Comparison of ENCODE assay signal across 8 cellular contexts in the genomic region with DNA sequence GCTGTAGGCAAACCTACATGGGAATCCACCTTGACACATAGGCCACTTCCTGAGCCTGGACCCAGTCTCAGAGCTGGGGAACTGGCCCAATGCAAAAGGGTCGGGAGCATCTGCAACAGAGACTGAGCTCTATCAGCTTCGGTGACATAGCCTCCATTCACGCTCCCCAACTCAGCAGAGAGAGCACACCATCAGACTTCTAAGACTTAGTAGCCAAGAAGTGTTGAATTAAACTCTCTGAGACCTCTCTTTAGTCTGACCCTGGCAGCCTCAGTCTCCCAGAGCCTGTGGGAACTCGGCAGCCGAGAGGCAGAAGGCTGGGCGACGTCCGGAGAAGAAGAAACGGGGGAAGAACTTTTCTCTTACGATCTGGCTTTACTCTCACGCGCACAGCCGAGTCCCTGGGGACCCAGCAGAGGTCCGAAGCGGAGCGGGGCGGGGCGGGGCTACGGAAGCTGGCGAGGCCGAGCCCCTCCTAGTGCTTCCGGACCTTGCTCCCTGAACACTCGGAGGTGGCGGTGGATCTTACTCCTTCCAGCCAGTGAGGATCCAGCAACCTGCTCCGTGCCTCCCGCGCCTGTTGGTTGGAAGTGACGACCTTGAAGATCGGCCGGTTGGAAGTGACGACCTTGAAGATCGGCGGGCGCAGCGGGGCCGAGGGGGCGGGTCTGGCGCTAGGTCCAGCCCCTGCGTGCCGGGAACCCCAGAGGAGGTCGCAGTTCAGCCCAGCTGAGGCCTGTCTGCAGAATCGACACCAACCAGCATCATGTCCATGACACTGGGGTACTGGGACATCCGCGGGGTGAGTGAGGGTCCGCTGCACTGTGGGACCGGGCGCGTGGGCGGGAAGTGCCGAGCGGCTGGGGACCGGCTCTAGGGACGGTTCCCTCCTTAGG. TPM values are rescaled to one million over a fixed set of nuclear protein-coding genes. Genes with fewer than 3 reads are reported as not detected.
A peak's percentile ranks its signal among the peaks of the same experiment; 100 is the strongest.
DNase-seq lines count a peak whose midpoint lies in the region; ATAC-seq and TF ChIP-seq lines count a peak whose summit lies in the region.

Gene GSTM4 (plus strand): TSS at position 476 of the 896 bp plus-strand sequence. CDS start 291 bp downstream, at position 767.

- H3K23ac ChIP-seq in neuronal stem cell (ENCODE audit: low read depth, low read length, poor library complexity) = peak within 1 kb of the TSS; percentile 58

- H2AK5ac ChIP-seq in neuronal stem cell (ENCODE audit: low read depth, low read length) = no peak within 1 kb of the TSS

- H3K4me1 ChIP-seq in HUES64 (ENCODE audit: insufficient read depth, low read length) (no peaks in the 10 kb centered on the region), SJSA1 (replicated peaks) (peaks cover 16% of the 10 kb centered on the region), gastroesophageal sphincter (peaks cover 0 to 29% (median 11%) of the 10 kb centered on the region in 3 donors), neuronal stem cell (ENCODE audit: control insufficient read depth in 2 of 2, insufficient read depth in 1 of 2, low read depth in 1 of 2, low read length in 2 of 2) (peaks cover 3 to 9% of the 10 kb centered on the region in 2 donors)

- no peaks in the 10 kb centered on the region for H3K79me1 ChIP-seq in neuronal stem cell (ENCODE audit: low read depth, low read length)

- TF ChIP-seq CTCF in gastroesophageal sphincter (IDR thresholded peaks at IDR 0.05) (peak in 2 of 4 experiments; percentile 10 to 45), subcutaneous adipose tissue (IDR thresholded peaks at IDR 0.05; ENCODE audit: low read depth) (no peak)

- DNase-seq in DMS53 (lab: John Stamatoyannopoulos, UW) = peak; percentile 75
- DNase-seq in SJSA1 (ENCODE audit: low read depth in 1 of 2, low spot score in 2 of 2) = peak; percentile 87
- DNase-seq in activated naive CD4-positive, alpha-beta T cell treated with Interleukin-2 at 50 U/mL for 16 hours = peak; percentile 69
- peak; percentile 68 for DNase-seq in neuronal stem cell (ENCODE audit: low spot score)

- H3K27me3 ChIP-seq in HUES64 (ENCODE audit: insufficient read depth, low read length) (peaks cover 37% of the 10 kb centered on the region), SJSA1 (replicated peaks) (no peaks in the 10 kb centered on the region), gastroesophageal sphincter (no peaks in the 10 kb centered on the region), neuronal stem cell (ENCODE audit: control insufficient read depth in 3 of 3, insufficient read depth in 3 of 3, low read depth in 1 of 3, low read length in 3 of 3) (peaks cover 0 to 13% (median 11%) of the 10 kb centered on the region in 3 experiments)

- H2BK15ac ChIP-seq in neuronal stem cell (ENCODE audit: low read length) = no peak within 1 kb of the TSS

- H3K36me3 ChIP-seq in HUES64 (ENCODE audit: insufficient read depth, low read length) (no peaks in the 10 kb centered on the region), SJSA1 (peaks cover 6% of the 10 kb centered on the region; the same call in 1 of the 2 replicates), gastroesophageal sphincter (peaks cover 0 to 30% of the 10 kb centered on the region in 2 donors), neuronal stem cell (replicated peaks in 1 of 2; ENCODE audit: control insufficient read depth in 2 of 2, insufficient read depth in 2 of 2, low read length in 2 of 2) (peaks cover 0 to 14% of the 10 kb centered on the region in 2 donors)

- TF ChIP-seq EP300 in gastroesophageal sphincter (IDR thresholded peaks at IDR 0.05) = no peak

- ATAC-seq in GM21381 (IDR thresholded peaks at IDR 0.05; ENCODE audit: unreplicated experiment) (peak; percentile 95), gastroesophageal sphincter (peak; percentile 94)

- H3K4me2 ChIP-seq in neuronal stem cell (ENCODE audit: insufficient read depth, low read length, poor library complexity, severe bottlenecking) = peak within 1 kb of the TSS; percentile 71

- H3K9me3 ChIP-seq in HUES64 (ENCODE audit: insufficient read depth, low read depth, low read length) (no peaks in the 10 kb centered on the region), SJSA1 (replicated peaks) (no peaks in the 10 kb centered on the region), gastroesophageal sphincter (no peaks in the 10 kb centered on the region), neuronal stem cell (replicated peaks in 1 of 2; ENCODE audit: control insufficient read depth in 2 of 2, insufficient read depth in 1 of 2, low read depth in 1 of 2, low read length in 2 of 2) (no peaks in the 10 kb centered on the region)

- H2BK5ac ChIP-seq in neuronal stem cell (ENCODE audit: low read length) = peak within 1 kb of the TSS; percentile 72

- peak within 1 kb of the TSS; percentile 85 for H3K4me3 ChIP-seq in HUES64 (ENCODE audit: low read length)
- H3K4me3 ChIP-seq in SJSA1 = peak within 1 kb of the TSS; percentile 70
- peak within 1 kb of the TSS; percentile 52 to 74 for H3K4me3 ChIP-seq in gastroesophageal sphincter
- peak within 1 kb of the TSS; percentile 83 to 94 for H3K4me3 ChIP-seq in neuronal stem cell (ENCODE audit: low read length in 2 of 2)

- peak within 1 kb of the TSS; percentile 89 for H3K18ac ChIP-seq in neuronal stem cell (ENCODE audit: low read length)

- H3K9ac ChIP-seq in HUES64 (ENCODE audit: low read depth, low read length) (peak within 1 kb of the TSS; percentile 72), neuronal stem cell (ENCODE audit: low read depth, low read length, poor library complexity) (peak within 1 kb of the TSS; percentile 85)

- H2BK120ac ChIP-seq in neuronal stem cell (ENCODE audit: low read depth, low read length) = no peak within 1 kb of the TSS

- peak within 1 kb of the TSS; percentile 99 for H2AFZ ChIP-seq in neuronal stem cell (ENCODE audit: low read length)

- TF ChIP-seq POLR2A in gastroesophageal sphincter (IDR thresholded peaks at IDR 0.05) = peak; percentile 31 to 51

- no peak within 1 kb of the TSS for H2BK12ac ChIP-seq in neuronal stem cell (ENCODE audit: low read length)

- H4K8ac ChIP-seq in neuronal stem cell (ENCODE audit: low read depth, low read length) = no peak within 1 kb of the TSS

- no peak within 1 kb of the TSS for H4K91ac ChIP-seq in neuronal stem cell (ENCODE audit: low read depth, low read length, poor library complexity)

- peak within 1 kb of the TSS; percentile 98 for H3K14ac ChIP-seq in neuronal stem cell (ENCODE audit: low read length)

- 2% methylated on average over 53 of the region's 53 CpGs for WGBS in HUES64
- 0 to 8% methylated on average over 1 to 2 of the region's 53 CpGs for WGBS in gastroesophageal sphincter (ENCODE audit: low coverage in 1 of 2), 2 donors
- WGBS in neuronal stem cell (ENCODE audit: extremely low coverage in 2 of 2, insufficient read length in 2 of 2, insufficient replicate concordance in 1 of 2), 2 donors = no CpG with 5 or more reads among the region's 53 CpGs

- H3K4ac ChIP-seq in neuronal stem cell (ENCODE audit: low read length) = no peak within 1 kb of the TSS

- H3K27ac ChIP-seq in HUES64 (ENCODE audit: low read depth, low read length) (peak within 1 kb of the TSS; percentile 62; the same call in 1 of the 2 replicates), SJSA1 (peak within 1 kb of the TSS; percentile 52), gastroesophageal sphincter (peak within 1 kb of the TSS; percentile 11 to 90 (median 88)), neuronal stem cell (replicated peaks; ENCODE audit: low read length) (no peak within 1 kb of the TSS)

RNA-seq across cellular contexts. Expression of gene GSTM4, which starts in this region (rescaled TPM):
- 8.5 TPM for polyA plus RNA-seq in HUES64 (2013, experiment 1 of 2)
- polyA plus RNA-seq in HUES64 (2013, experiment 2 of 2) = 12.2 TPM
- 18.8 and 26.7 TPM in 2 replicates for total RNA-seq in SJSA1 (2014; rRNA removed; shearing (Covaris generic))
- total RNA-seq in gastroesophageal sphincter = 10 to 100 TPM; 21.4 to 71.0 (median 42.4) TPM
- 18.1 TPM for polyA plus RNA-seq in neuronal stem cell (2013, experiment 1 of 2)
- 18.1 TPM for polyA plus RNA-seq in neuronal stem cell (2013, experiment 2 of 2)
- 10 to 100 TPM; 16.7 to 35.0 (median 20.9) TPM for total RNA-seq in subcutaneous adipose tissue
